12 cellular contexts compared by ENCODE assay signal in genomic region chr20:64077094-64077493, GRCh38. TPM values are rescaled to one million over a fixed set of nuclear protein-coding genes. Genes with fewer than 3 reads are reported as not detected.
DNase-seq lines count a peak whose midpoint lies in the region; ATAC-seq and TF ChIP-seq lines count a peak whose summit lies in the region.
"Had no signal": no experiment of that assay in that cellular context is flagged by ENCODE, and none has a peak within 500 bp of the region (broad histone marks: within the 10 kb centered on the region; RNA-seq: fewer than 3 reads in every experiment).

No MANE protein-coding gene starts in this region.

- H3K9me3 Mint-ChIP-seq in activated T-cell treated with anti-CD3 and anti-CD28 coated beads, Interleukin-2, amount 50 U/mL, for 24 hours, result no peaks in the 10 kb centered on the region
- no peaks in the 10 kb centered on the region for H3K9me3 Mint-ChIP-seq in endothelial cell (ENCODE audit: unreplicated experiment)

- peaks cover 43% of the 10 kb centered on the region for H3K36me3 Mint-ChIP-seq in activated T-cell treated with anti-CD3 and anti-CD28 coated beads, Interleukin-2, amount 50 U/mL, for 24 hours (ENCODE audit: low read depth)
- no peaks in the 10 kb centered on the region for H3K36me3 Mint-ChIP-seq in endothelial cell (ENCODE audit: low read depth, unreplicated experiment)

- ATAC-seq in HG02610 (IDR thresholded peaks at IDR 0.05; ENCODE audit: unreplicated experiment), result peak; percentile 37
- peak; percentile 6 for ATAC-seq in left colon
- ATAC-seq in left lobe of liver, result no peak
- no peak for ATAC-seq in GM21390 (IDR thresholded peaks at IDR 0.05; ENCODE audit: unreplicated experiment)

- TF ChIP-seq CTCF in endothelial cell (IDR thresholded peaks at IDR 0.05; ENCODE audit: unreplicated experiment), result no peak

- peaks cover 5% of the 10 kb centered on the region for H3K27me3 Mint-ChIP-seq in activated T-cell treated with anti-CD3 and anti-CD28 coated beads, Interleukin-2, amount 50 U/mL, for 24 hours
- peaks cover 14% of the 10 kb centered on the region for H3K27me3 Mint-ChIP-seq in endothelial cell (ENCODE audit: unreplicated experiment)

- peaks cover 33% of the 10 kb centered on the region for H3K4me1 Mint-ChIP-seq in activated T-cell treated with anti-CD3 and anti-CD28 coated beads, Interleukin-2, amount 50 U/mL, for 24 hours (ENCODE audit: low read depth)
- H3K4me1 Mint-ChIP-seq in endothelial cell (ENCODE audit: unreplicated experiment), result peaks cover 13% of the 10 kb centered on the region

- peak overlapping the region; percentile 89 for H3K4me3 Mint-ChIP-seq in activated T-cell treated with anti-CD3 and anti-CD28 coated beads, Interleukin-2, amount 50 U/mL, for 24 hours
- H3K4me3 Mint-ChIP-seq in endothelial cell (ENCODE audit: unreplicated experiment), result no peak overlapping the region

- peak; percentile 63 for DNase-seq in CD1c-positive myeloid dendritic cell (ENCODE audit: extremely low spot score)
- peak; percentile 66 for DNase-seq in activated T-cell treated with anti-CD3 and anti-CD28 coated beads, Interleukin-2, amount 50 U/mL, for 24 hours
- peak in 1 of 2 donors; percentile 52 for DNase-seq in left colon
- no peak for DNase-seq in left lobe of liver (ENCODE audit: low spot score)
- no peak for DNase-seq in endothelial cell (ENCODE audit: low spot score)
- DNase-seq in DMS 273 treated with DMSO at 0.1 percent for 48 hours (lab: John Stamatoyannopoulos, UW), result no peak
- DNase-seq: DMS153, NCI-H524 treated with DMSO at 0.1 percent for 48 hours, uterus had no signal

- peak overlapping the region; percentile 91 for H3K27ac Mint-ChIP-seq in activated T-cell treated with anti-CD3 and anti-CD28 coated beads, Interleukin-2, amount 50 U/mL, for 24 hours
- no peak overlapping the region for H3K27ac Mint-ChIP-seq in endothelial cell (ENCODE audit: unreplicated experiment)

- intact Hi-C loops in left colon (cut with DNase I, micrococcal nuclease), result no loop called here

RNA-seq across cellular contexts. Expression of gene RGS19, which starts 2.2 kb away (rescaled TPM):
- 1 to 10 TPM; 3.4 to 5.9 TPM for total RNA-seq in left colon
- 4.6 TPM for total RNA-seq in left lobe of liver
- total RNA-seq in endothelial cell (ENCODE audit: unreplicated experiment), result 26.2 TPM

RNA-seq across cellular contexts. Expression of gene OPRL1, which starts 2.8 kb away (rescaled TPM):
- total RNA-seq in left colon, result under 1 TPM; 0.15 to 0.17 TPM
- total RNA-seq in left lobe of liver, result 0.15 TPM
- total RNA-seq in endothelial cell (ENCODE audit: unreplicated experiment), result 10.2 TPM

RNA-seq across cellular contexts. Expression of gene LKAAEAR1, which starts 7.1 kb away (rescaled TPM):
- total RNA-seq in left colon (not detected), left lobe of liver (not detected), endothelial cell (ENCODE audit: unreplicated experiment) (not detected)
- total RNA-seq: pulmonary artery endothelial cell, uterus had no signal

RNA-seq across cellular contexts. Expression of gene TCEA2, which starts 14.1 kb away (rescaled TPM):
- 1 to 10 TPM; 7.9 to 9.9 TPM for total RNA-seq in left colon
- total RNA-seq in left lobe of liver, result 49.2 TPM
- total RNA-seq in endothelial cell (ENCODE audit: unreplicated experiment), result 123 TPM

RNA-seq across cellular contexts. Expression of gene SOX18, which starts 27.7 kb away (rescaled TPM):
- total RNA-seq in left colon, result 1 to 10 TPM; 8.9 to 9.1 TPM
- total RNA-seq in left lobe of liver, result 8.1 TPM
- 149 TPM for total RNA-seq in endothelial cell (ENCODE audit: unreplicated experiment)

Comparison
In these comparisons a context has a peak if more than half of its experiments do, and no peak if none do; other contexts are left out.
1. DNase-seq: peak in CD1c-positive myeloid dendritic cell (single experiment) and activated T-cell treated with anti-CD3 and anti-CD28 coated beads, Interleukin-2, amount 50 U/mL, for 24 hours (single experiment); none in left lobe of liver (single experiment), endothelial cell (single experiment) and DMS 273 treated with DMSO at 0.1 percent for 48 hours (single experiment).
2. ATAC-seq: peak in HG02610 (single experiment) and left colon (single experiment); none in left lobe of liver (single experiment) and GM21390 (single experiment).